Comparison of ENCODE assay signal across 17 cellular contexts in the genomic region with DNA sequence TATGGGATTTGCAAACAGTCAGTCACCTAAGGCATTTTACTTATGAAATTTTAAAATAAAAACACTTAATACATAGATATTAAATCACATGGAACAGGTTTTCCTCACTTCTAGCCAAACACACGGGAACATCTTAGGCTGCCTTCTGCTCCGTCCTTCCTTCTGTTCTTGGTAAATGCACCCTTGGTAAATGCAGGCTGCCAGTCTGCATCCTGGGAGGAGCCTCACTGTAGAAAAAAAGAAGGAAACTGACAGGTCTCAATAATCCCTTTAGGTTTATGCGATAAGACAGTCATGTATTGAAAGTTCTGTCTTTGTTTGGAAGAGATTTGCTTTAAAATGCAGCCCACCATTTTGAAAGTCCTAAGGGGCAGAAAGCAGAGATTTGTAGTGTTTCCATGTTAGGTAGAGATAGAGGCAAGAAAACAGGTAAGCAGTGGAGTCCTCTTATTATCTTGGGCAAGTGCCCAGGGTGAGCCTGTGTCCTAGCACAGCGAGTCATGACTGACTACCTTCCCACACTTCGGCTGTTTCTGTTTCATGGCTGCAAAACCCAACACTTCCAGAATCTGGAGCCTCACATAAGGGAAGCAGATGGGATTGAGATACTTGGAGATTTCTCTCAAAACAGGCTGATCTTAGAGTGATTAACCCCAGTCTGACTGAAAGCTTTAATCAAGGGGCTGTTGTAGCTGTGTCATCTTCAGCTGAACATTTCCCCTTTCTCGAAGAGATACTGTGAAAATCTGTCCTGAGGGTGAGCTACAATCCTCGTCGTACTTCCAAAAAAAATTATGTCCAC.
A peak's percentile ranks its signal among the peaks of the same experiment; 100 is the strongest.
DNase-seq lines count a peak whose midpoint lies in the region; ATAC-seq and TF ChIP-seq lines count a peak whose summit lies in the region.
"Had no signal": no experiment of that assay in that cellular context is flagged by ENCODE, and none has a peak within 500 bp of the region (broad histone marks: within the 10 kb centered on the region; RNA-seq: fewer than 3 reads in every experiment).

No MANE protein-coding gene starts in this region.

- no peak for DNase-seq in CD8-positive, alpha-beta T cell
- DNase-seq in GM23248 (peak; percentile 34), T-helper 17 cell (no peak), kidney tubule cell (ENCODE audit: low spot score) (peak; percentile 25), NCI-H446 (lab: John Stamatoyannopoulos, UW) (no peak)
- DNase-seq in stimulated activated CD4-positive, alpha-beta T cell treated with anti-CD3 and anti-CD28 coated beads, Interleukin-4, amount 100 ng/mL, for 24 hours = no peak
- DNase-seq: activated gamma-delta T cell; left ventricle myocardium inferior; NCI-H1436 treated with DMSO at 0.1 percent for 48 hours; NCI-H526 treated with DMSO at 0.1 percent for 48 hours; stimulated activated CD4-positive, alpha-beta T cell treated with anti-CD3 and anti-CD28 coated beads, Interleukin-12 subunit alpha, Interleukin-12 subunit beta, amount 100 ng/mL, for 4 hours had no signal

- POLR2A ChIA-PET in CD8-positive, alpha-beta T cell (lab: Charles Lee) = interaction anchor here (0.5 kb wide), 1 partner anchor 1365 kb away, joined by 4 read pairs; no protein-coding TSS in a partner anchor

- H3K4me1 Mint-ChIP-seq in CD8-positive, alpha-beta T cell (ENCODE audit: low read depth) = peaks cover 26% of the 10 kb centered on the region
- H3K4me1 Mint-ChIP-seq in T-helper 17 cell = peaks cover 13% of the 10 kb centered on the region

- peaks cover 2% of the 10 kb centered on the region for H3K9me3 Mint-ChIP-seq in CD8-positive, alpha-beta T cell

- no peaks in the 10 kb centered on the region for H4K20me1 ChIP-seq in GM23248 (ENCODE audit: insufficient read depth)

- H2AFZ ChIP-seq in GM23248 = no peak overlapping the region

- no peak overlapping the region for H3K4me2 ChIP-seq in GM23248 (ENCODE audit: unreplicated experiment)
- H3K4me2 ChIP-seq: KMS-11 had no signal

- no peaks in the 10 kb centered on the region for H3K9me3 ChIP-seq in CD8-positive, alpha-beta T cell (ENCODE audit: low read length)
- no peaks in the 10 kb centered on the region for H3K9me3 ChIP-seq in GM23248 (ENCODE audit: low read depth)
- no peaks in the 10 kb centered on the region for H3K9me3 ChIP-seq in T-helper 17 cell (ENCODE audit: control insufficient read depth, low read length, poor library complexity, severe bottlenecking)
- H3K9me3 ChIP-seq: prostate gland had no signal

- peaks cover 20% of the 10 kb centered on the region for H3K4me1 ChIP-seq in CD8-positive, alpha-beta T cell (ENCODE audit: insufficient read depth, low read length)
- H3K4me1 ChIP-seq in GM23248 (ENCODE audit: insufficient read depth) = peaks cover 10% of the 10 kb centered on the region
- H3K4me1 ChIP-seq: left ventricle myocardium inferior, prostate gland had no signal

- H3K27me3 ChIP-seq in CD8-positive, alpha-beta T cell (ENCODE audit: insufficient read depth, low read length) = no peaks in the 10 kb centered on the region
- no peaks in the 10 kb centered on the region for H3K27me3 ChIP-seq in GM23248 (replicated peaks; ENCODE audit: insufficient read depth)

- no peak overlapping the region for H3K27ac ChIP-seq in CD8-positive, alpha-beta T cell (ENCODE audit: low read depth, low read length)
- H3K27ac ChIP-seq in GM23248 = no peak overlapping the region
- H3K27ac ChIP-seq: C4-2B, KMS-11, left ventricle myocardium inferior, prostate gland, RWPE1 had no signal

- CTCF ChIA-PET in CD8-positive, alpha-beta T cell (lab: Charles Lee) = interaction anchor here (0.7 to 1.3 kb wide), 2 partner anchors 13 to 1201 kb away, joined by 3 to 5 read pairs; no protein-coding TSS in a partner anchor

- no peaks in the 10 kb centered on the region for H3K36me3 ChIP-seq in CD8-positive, alpha-beta T cell (ENCODE audit: insufficient read depth, low read length)
- no peaks in the 10 kb centered on the region for H3K36me3 ChIP-seq in GM23248 (ENCODE audit: low read depth)
- H3K36me3 ChIP-seq: left ventricle myocardium inferior, prostate gland had no signal

- peak overlapping the region; percentile 46 for H3K27ac Mint-ChIP-seq in CD8-positive, alpha-beta T cell
- H3K27ac Mint-ChIP-seq in T-helper 17 cell = peak overlapping the region; percentile 19

- H3K9me2 ChIP-seq in GM23248 (ENCODE audit: insufficient read depth) = no peaks in the 10 kb centered on the region

- no peaks in the 10 kb centered on the region for H3F3A ChIP-seq in GM23248 (ENCODE audit: insufficient read depth)

- H3K4me3 Mint-ChIP-seq in CD8-positive, alpha-beta T cell = peak overlapping the region; percentile 50
- no peak overlapping the region for H3K4me3 Mint-ChIP-seq in T-helper 17 cell

- H3K79me2 ChIP-seq in GM23248 (ENCODE audit: insufficient read depth) = no peaks in the 10 kb centered on the region

- no peaks in the 10 kb centered on the region for H3K27me3 Mint-ChIP-seq in CD8-positive, alpha-beta T cell (ENCODE audit: low read depth)
- peaks cover 14% of the 10 kb centered on the region for H3K27me3 Mint-ChIP-seq in T-helper 17 cell

- no peak for TF ChIP-seq CTCF in CD8-positive, alpha-beta T cell (IDR thresholded peaks at IDR 0.05)

- 60 to 70% methylated on average over 8 of the region's 8 CpGs for WGBS in GM23248 (ENCODE audit: low coverage in 1 of 2, low lambda C conversion rate in 2 of 2, missing lambda C conversion rate in 2 of 2), 2 experiments

- in situ Hi-C loops in GM23248 (cut with MboI) = no loop called here

- no peak for ATAC-seq in CD8-positive, alpha-beta T cell
- ATAC-seq in T-helper 17 cell (no peak), HG03280 (IDR thresholded peaks at IDR 0.05; ENCODE audit: unreplicated experiment) (no peak)
- ATAC-seq: GM12878 had no signal

- no peak overlapping the region for H3K9ac ChIP-seq in GM23248
- H3K9ac ChIP-seq: KMS-11 had no signal

- peaks cover 5% of the 10 kb centered on the region for H3K36me3 Mint-ChIP-seq in CD8-positive, alpha-beta T cell
- H3K36me3 Mint-ChIP-seq in T-helper 17 cell (ENCODE audit: low read depth) = no peaks in the 10 kb centered on the region

- intact Hi-C loops in CD8-positive, alpha-beta T cell (cut with DNase I, micrococcal nuclease) = loop anchor here in 1 of 2 experiments (2.0 kb wide), 1 partner anchor 27 kb away; no protein-coding TSS in a partner anchor

- no peak overlapping the region for H3K4me3 ChIP-seq in CD8-positive, alpha-beta T cell (ENCODE audit: low read depth, low read length)
- H3K4me3 ChIP-seq in GM23248 = no peak overlapping the region
- H3K4me3 ChIP-seq: GM12878, left ventricle myocardium inferior, prostate gland had no signal

Comparison
In these comparisons a context has a peak if more than half of its experiments do, and no peak if none do; other contexts are left out.
1. DNase-seq: peak in GM23248 (single experiment) and kidney tubule cell (single experiment); none in CD8-positive, alpha-beta T cell (0 of 7), T-helper 17 cell (0 of 3), stimulated activated CD4-positive, alpha-beta T cell treated with anti-CD3 and anti-CD28 coated beads, Interleukin-4, amount 100 ng/mL, for 24 hours (single experiment) and NCI-H446 (0 of 2).